In genomic region chr2:78125042-78125441, GRCh38 we compare ENCODE assay signal across 34 cellular contexts.
"Had no signal": no experiment of that assay in that cellular context is flagged by ENCODE, and none has a peak within 500 bp of the region (broad histone marks: within the 10 kb centered on the region; RNA-seq: fewer than 3 reads in every experiment).

No MANE protein-coding gene starts in this region.

- H3K27me3 ChIP-seq: adrenal gland, ascending aorta, body of pancreas, brain microvascular endothelial cell, breast epithelium, cardiac muscle cell had no signal

- H3K4me1 ChIP-seq: adrenal gland, ascending aorta, body of pancreas, breast epithelium had no signal

- DNase-seq: activated effector memory CD4-positive, alpha-beta T cell treated with anti-CD3 and anti-CD28 coated beads, Interleukin-2, amount 50 U/mL, for 16 hours; activated effector memory CD4-positive, alpha-beta T cell treated with Interleukin-2 at 50 U/mL for 16 hours; activated gamma-delta T cell; activated gamma-delta T cell treated with Interleukin-2 at 50 U/mL for 16 hours; activated naive CD4-positive, alpha-beta T cell; activated naive CD4-positive, alpha-beta T cell treated with anti-CD3 and anti-CD28 coated beads for 36 hours; activated naive CD4-positive, alpha-beta T cell treated with anti-CD3 and anti-CD28 coated beads, Interleukin-2, amount 10 ng/mL, durations not matched to agents 7 days and 5 days; activated naive CD4-positive, alpha-beta T cell treated with anti-CD3 and anti-CD28 coated beads, Interleukin-2, amount 50 U/mL, for 16 hours; activated naive CD4-positive, alpha-beta T cell treated with Interleukin-2 at 50 U/mL for 16 hours; activated naive CD8-positive, alpha-beta T cell treated with anti-CD3 and anti-CD28 coated beads for 36 hours; activated naive CD8-positive, alpha-beta T cell treated with anti-CD3 and anti-CD28 coated beads, Interleukin-2, amount 10 ng/mL, durations not matched to agents 7 days and 5 days; activated naive CD8-positive, alpha-beta T cell treated with anti-CD3 and anti-CD28 coated beads, Interleukin-2, amount 50 U/mL, for 24 hours; activated T-cell treated with anti-CD3 and anti-CD28 coated beads, Interleukin-2, amount 50 U/mL, for 1 hour; activated T-cell treated with anti-CD3 and anti-CD28 coated beads, Interleukin-2, amount 50 U/mL, for 24 hours; activated T-cell treated with anti-CD3 and anti-CD28 coated beads, Interleukin-2, amount 50 U/mL, for 4 hours; activated T-cell treated with anti-CD3 and anti-CD28 coated beads, Interleukin-2, amount 50 U/mL, for 48 hours; activated T-cell treated with anti-CD3 and anti-CD28 coated beads, Interleukin-2, amount 50 U/mL, for 72 hours; adrenal gland; amniotic stem cell; amygdala; anterior cingulate cortex; aorta; body of pancreas; brain microvascular endothelial cell; caudate nucleus; central memory CD4-positive, alpha-beta T cell; cerebellar nuclear complex had no signal

- H3K4me3 ChIP-seq: adrenal gland, ascending aorta, body of pancreas, breast epithelium, cardiac muscle cell had no signal

- FAIRE-seq: astrocyte, bronchial epithelial cell had no signal

- ATAC-seq: activated naive CD4-positive, alpha-beta T cell treated with anti-CD3 and anti-CD28 coated beads, Interleukin-2, amount 50 U/mL, for 72 hours; activated naive CD8-positive, alpha-beta T cell treated with anti-CD3 and anti-CD28 coated beads, Interleukin-2, amount 50 U/mL, for 24 hours; activated T-cell treated with anti-CD3 and anti-CD28 coated beads, Interleukin-2, amount 50 U/mL, for 4 hours; activated T-cell treated with anti-CD3 and anti-CD28 coated beads, Interleukin-2, amount 50 U/mL, for 72 hours; activated T-helper 17 cell treated with anti-CD3 and anti-CD28 coated beads, Interleukin-2, amount 50 U/mL, for 72 hours; body of pancreas had no signal

- H3K9me3 ChIP-seq: body of pancreas, breast epithelium had no signal

- H3K27ac ChIP-seq: adrenal gland, ascending aorta, body of pancreas, brain microvascular endothelial cell, breast epithelium, cardiac muscle cell had no signal

- H3K36me3 ChIP-seq: adrenal gland, ascending aorta, brain microvascular endothelial cell, breast epithelium, cardiac muscle cell had no signal
